8 cellular contexts compared by ENCODE assay signal in genomic region chr10:28302668-28303488, GRCh38. TPM values are rescaled to one million over a fixed set of nuclear protein-coding genes. Genes with fewer than 3 reads are reported as not detected.
DNase-seq lines count a peak whose midpoint lies in the region; ATAC-seq and TF ChIP-seq lines count a peak whose summit lies in the region.

TSS of gene MPP7 (minus strand) at chr10:28303064. CDS start at chr10:28238604, 64,460 bp downstream.

- H3K36me3 ChIP-seq in ES-I3 (ENCODE audit: insufficient read depth, low read length) (no peaks in the 10 kb centered on the region), HCT116 (ENCODE audit: control insufficient read depth in 1 of 2, insufficient read depth in 2 of 2, low read length in 2 of 2) (no peaks in the 10 kb centered on the region), MM.1S (replicated peaks; ENCODE audit: insufficient read depth, low read length) (no peaks in the 10 kb centered on the region)

- H3K27ac ChIP-seq in HCT116 (ENCODE audit: low read depth, low read length) (peak within 1 kb of the TSS; percentile 97), MM.1S (ENCODE audit: low read length) (no peak within 1 kb of the TSS)

- H3K27me3 ChIP-seq in HCT116 (ENCODE audit: insufficient read depth, low read length): peaks cover 11% of the 10 kb centered on the region
- peaks cover 40% of the 10 kb centered on the region for H3K27me3 ChIP-seq in MM.1S (replicated peaks; ENCODE audit: insufficient read depth, low read length)

- no TSS peak for BruUV-seq in HCT116 (replicated peaks; lab: Mats Ljungman, UMichigan)

- peak within 1 kb of the TSS; percentile 95 for H3K4me3 Mint-ChIP-seq in natural killer cell treated with Interleukin-12 subunit alpha and Interleukin-12 subunit beta and Interleukin-15 and Interleukin-18, amount 100 ng/mL, for 72 hours

- RAD21 ChIA-PET in HCT116 (lab: Charles Lee; ENCODE audit: low non-redundant PET in 1 of 2, low total read pairs in 2 of 2, uncharacterized antibody in 2 of 2, unreplicated experiment in 2 of 2): interaction anchor here in 1 of 2 experiments (0.5 to 0.7 kb wide), 2 partner anchors 8 to 24 kb away, joined by 3 read pairs; no protein-coding TSS in a partner anchor

- H3K9me3 ChIP-seq in ES-I3 (ENCODE audit: control insufficient read depth, insufficient read depth, low read length) (no peaks in the 10 kb centered on the region), HCT116 (ENCODE audit: control insufficient read depth in 1 of 2, insufficient read depth in 1 of 2, low read depth in 1 of 2, low read length in 2 of 2) (no peaks in the 10 kb centered on the region), MM.1S (replicated peaks; ENCODE audit: insufficient read depth, low read length) (no peaks in the 10 kb centered on the region)

- H3F3A ChIP-seq in MM.1S (ENCODE audit: insufficient read depth, low read length): no peaks in the 10 kb centered on the region

- no peaks in the 10 kb centered on the region for H3K36me3 Mint-ChIP-seq in natural killer cell treated with Interleukin-12 subunit alpha and Interleukin-12 subunit beta and Interleukin-15 and Interleukin-18, amount 100 ng/mL, for 72 hours

- H3K4me1 Mint-ChIP-seq in natural killer cell treated with Interleukin-12 subunit alpha and Interleukin-12 subunit beta and Interleukin-15 and Interleukin-18, amount 100 ng/mL, for 72 hours (ENCODE audit: low read depth in 2 of 2): peaks cover 22 to 24% of the 10 kb centered on the region in 2 donors

- H3K79me2 ChIP-seq in HCT116 (ENCODE audit: insufficient read depth, low read length): peaks cover 21% of the 10 kb centered on the region
- H3K79me2 ChIP-seq in MM.1S (ENCODE audit: low read length): no peaks in the 10 kb centered on the region

- H2AFZ ChIP-seq in HCT116 (ENCODE audit: low read depth, low read length, poor library complexity, severe bottlenecking): no peak within 1 kb of the TSS
- peak within 1 kb of the TSS; percentile 67 for H2AFZ ChIP-seq in MM.1S (ENCODE audit: low read length)

- DNase-seq in HCT116 (ENCODE audit: low read depth, low spot score) (peak; percentile 98), MM.1S (peak; percentile 98), SHP77 treated with DMSO at 0.1 percent for 48 hours (lab: John Stamatoyannopoulos, UW) (peak; percentile 96), activated gamma-delta T cell (lab: John Stamatoyannopoulos, UW) (peak; percentile 95), fibroblast of the conjunctiva (ENCODE audit: low read depth) (peak; percentile 96)
- peak; percentile 97 for DNase-seq in natural killer cell treated with Interleukin-12 subunit alpha and Interleukin-12 subunit beta and Interleukin-15 and Interleukin-18, amount 100 ng/mL, for 72 hours (ENCODE audit: low spot score)
- peak; percentile 93 to 97 (median 96) for DNase-seq in stimulated activated naive CD4-positive, alpha-beta T cell (lab: John Stamatoyannopoulos, UW)

- H3K4me3 ChIP-seq in HCT116 (replicated peaks in 1 of 2; ENCODE audit: low read depth in 1 of 2, low read length in 2 of 2) (peak within 1 kb of the TSS; percentile 59 to 70), MM.1S (ENCODE audit: low read length) (peak within 1 kb of the TSS; percentile 66)

- H3K9me3 Mint-ChIP-seq in natural killer cell treated with Interleukin-12 subunit alpha and Interleukin-12 subunit beta and Interleukin-15 and Interleukin-18, amount 100 ng/mL, for 72 hours: no peaks in the 10 kb centered on the region

- peak within 1 kb of the TSS; percentile 78 for H3K4me2 ChIP-seq in HCT116 (ENCODE audit: low read length)
- peak within 1 kb of the TSS; percentile 85 for H3K4me2 ChIP-seq in MM.1S (ENCODE audit: low read depth, low read length)

- H3K27ac Mint-ChIP-seq in natural killer cell treated with Interleukin-12 subunit alpha and Interleukin-12 subunit beta and Interleukin-15 and Interleukin-18, amount 100 ng/mL, for 72 hours: peak within 1 kb of the TSS in 1 of 2 donors; percentile 87

- TF ChIP-seq RAD21 in HCT116 (IDR thresholded peaks at IDR 0.05; ENCODE audit: low read depth): peak; percentile 52

- no peaks in the 10 kb centered on the region for H3K9me2 ChIP-seq in HCT116 (ENCODE audit: insufficient read depth)
- H3K9me2 ChIP-seq in MM.1S (replicated peaks; ENCODE audit: insufficient read depth, low read length): no peaks in the 10 kb centered on the region

- intact Hi-C loops in HCT116 (cut with micrococcal nuclease): loop anchor here (2.0 to 5.0 kb wide), 2 partner anchors 51 to 80 kb away; no protein-coding TSS in a partner anchor

- H3K27me3 Mint-ChIP-seq in natural killer cell treated with Interleukin-12 subunit alpha and Interleukin-12 subunit beta and Interleukin-15 and Interleukin-18, amount 100 ng/mL, for 72 hours: peaks cover 10 to 20% of the 10 kb centered on the region in 2 donors

- POLR2A ChIA-PET in HCT116 (lab: Charles Lee): interaction anchor here (0.6 to 1.4 kb wide), 20 partner anchors 9 to 556 kb away, joined by 3 to 20 read pairs (median 4); no protein-coding TSS in a partner anchor

- TF ChIP-seq POLR2A in HCT116 (IDR thresholded peaks at IDR 0.05; ENCODE audit: borderline replicate concordance, extremely low read depth, insufficient read depth, insufficient read length): no peak

- H3K9ac ChIP-seq in ES-I3 (ENCODE audit: low read depth, low read length) (peak within 1 kb of the TSS; percentile 97), HCT116 (ENCODE audit: low read length) (peak within 1 kb of the TSS; percentile 70), MM.1S (ENCODE audit: low read length) (peak within 1 kb of the TSS; percentile 64; the same call in 1 of the 2 replicates)

- CTCF ChIA-PET in HCT116 (lab: Charles Lee): interaction anchor here (0.7 to 1.8 kb wide), 16 partner anchors 9 to 744 kb away, joined by 3 to 8 read pairs (median 4); no protein-coding TSS in a partner anchor

- H3K4me1 ChIP-seq in ES-I3 (ENCODE audit: insufficient read depth, low read length) (peaks cover 10% of the 10 kb centered on the region; the same call in 1 of the 2 replicates), HCT116 (ENCODE audit: control insufficient read depth in 1 of 2, insufficient read depth in 2 of 2, low read length in 2 of 2) (peaks cover 27 to 32% of the 10 kb centered on the region in 2 experiments), MM.1S (ENCODE audit: low read length) (0 out of 2 replicates have a peak, but pooled peaks cover 2% of the 10 kb centered on the region)

- H4K20me1 ChIP-seq in HCT116 (ENCODE audit: insufficient read depth) (no peaks in the 10 kb centered on the region), MM.1S (ENCODE audit: insufficient read depth, low read length) (no peaks in the 10 kb centered on the region)

- peak; percentile 19 to 29 (median 22); a peak in 3 of 6 replicates for TF ChIP-seq CTCF in HCT116 (IDR thresholded peaks at IDR 0.05 in 2 of 3, conservative IDR thresholded peaks at IDR 0.05 in 1 of 3; ENCODE audit: borderline replicate concordance in 1 of 3, insufficient read depth in 1 of 3, low read depth in 2 of 3, low read length in 2 of 3)
- peak; percentile 35 for TF ChIP-seq CTCF in MM.1S (IDR thresholded peaks at IDR 0.05; ENCODE audit: low read length)

- ATAC-seq in HCT116: peak; percentile 98
- ATAC-seq in natural killer cell treated with Interleukin-12 subunit alpha and Interleukin-12 subunit beta and Interleukin-15 and Interleukin-18, amount 100 ng/mL, for 72 hours: peak; percentile 97 to 98

TF ChIP-seq in HCT116, 20 proteins besides CTCF, POLR2A, EP300 and RAD21:
- TF ChIP-seq TCF7L2 (IDR thresholded peaks at IDR 0.05; ENCODE audit: borderline replicate concordance, extremely low read depth, insufficient read depth, insufficient read length) (no peak), FOSL1 (IDR thresholded peaks at IDR 0.05; ENCODE audit: low read depth) (no peak), EGR1 (IDR thresholded peaks at IDR 0.05; ENCODE audit: low read depth) (no peak), JUND (IDR thresholded peaks at IDR 0.05) (no peak), CBX3 (IDR thresholded peaks at IDR 0.05; ENCODE audit: low read depth) (0 out of 2 replicates have a peak, but pooled peaks have one; percentile 9), SRF (IDR thresholded peaks at IDR 0.05; ENCODE audit: low read depth) (no peak), EZH2 (IDR thresholded peaks at IDR 0.05) (no peak), POLR2AphosphoS5 (IDR thresholded peaks at IDR 0.05; ENCODE audit: low read depth, low read length) (peak; percentile 89), ZFX (IDR thresholded peaks at IDR 0.05) (no peak), ZNF274 (IDR thresholded peaks at IDR 0.05; ENCODE audit: low read depth, low read length) (no peak), ZBTB33 (IDR thresholded peaks at IDR 0.05; ENCODE audit: extremely low read depth, insufficient replicate concordance, low read length) (no peak), SP1 (IDR thresholded peaks at IDR 0.05; ENCODE audit: low read depth) (peak; percentile 90), YY1 (IDR thresholded peaks at IDR 0.05; ENCODE audit: extremely low read depth, insufficient replicate concordance, low read depth, low read length) (peak; percentile 55), EZH2phosphoT487 (IDR thresholded peaks at IDR 0.05; ENCODE audit: borderline replicate concordance) (no peak), ELF1 (IDR thresholded peaks at IDR 0.05; ENCODE audit: borderline replicate concordance, low read depth) (no peak)
- TF ChIP-seq, protein P1, sequence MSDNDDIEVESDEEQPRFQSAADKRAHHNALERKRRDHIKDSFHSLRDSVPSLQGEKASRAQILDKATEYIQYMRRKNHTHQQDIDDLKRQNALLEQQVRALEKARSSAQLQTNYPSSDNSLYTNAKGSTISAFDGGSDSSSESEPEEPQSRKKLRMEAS (IDR thresholded peaks at IDR 0.05): peak; percentile 40; the same call in 1 of the 2 replicates

RNA-seq across cellular contexts. Expression of gene MPP7, which starts in this region (rescaled TPM):
- 64.5 TPM for total RNA-seq in HCT116 (2021; ENCODE audit: unreplicated experiment)
- polyA plus RNA-seq in HCT116 (2012): 24.3 and 29.5 TPM in 2 replicates
- total RNA-seq in natural killer cell treated with Interleukin-12 subunit alpha and Interleukin-12 subunit beta and Interleukin-15 and Interleukin-18, amount 100 ng/mL, for 72 hours: 1 to 10 TPM; 1.7 to 2.7 TPM

Comparison
In these comparisons a context has a peak if more than half of its experiments do, and no peak if none do; other contexts are left out.
1. RNA of gene MPP7 (total RNA-seq): 64.5 TPM in HCT116 (single experiment); 1.7 to 2.7 TPM in natural killer cell treated with Interleukin-12 subunit alpha and Interleukin-12 subunit beta and Interleukin-15 and Interleukin-18, amount 100 ng/mL, for 72 hours; every median in the first group is over 10 times any median in the second.
2. Peak in every context shown above with its lines, with median percentiles within 50 percentile points of each other: H3K9ac ChIP-seq and DNase-seq.